ENCODE assay signal across 8 cellular contexts in genomic region chr19:50003810-50004419, GRCh38. TPM values are rescaled to one million over a fixed set of nuclear protein-coding genes. Genes with fewer than 3 reads are reported as not detected.
A peak's percentile ranks its signal among the peaks of the same experiment; 100 is the strongest.
DNase-seq lines count a peak whose midpoint lies in the region; ATAC-seq and TF ChIP-seq lines count a peak whose summit lies in the region.

No MANE protein-coding gene starts in this region.

- H3K79me2 ChIP-seq in H9 (ENCODE audit: insufficient read depth, low read length) = no peaks in the 10 kb centered on the region

- peak overlapping the region; percentile 4 for H3K18ac ChIP-seq in IMR-90 (ENCODE audit: low read depth, low read length)
- H3K18ac ChIP-seq in H9 (ENCODE audit: insufficient read length, low read depth, low read length) = no peak overlapping the region

- H3K4me2 ChIP-seq in IMR-90 (ENCODE audit: low read depth, low read length) (peak overlapping the region; percentile 49), H9 (ENCODE audit: insufficient read depth, insufficient read length, low read length) (no peak overlapping the region)

- H2BK20ac ChIP-seq in IMR-90 (ENCODE audit: low read depth, low read length) (peak overlapping the region; percentile 96), H9 (ENCODE audit: low read depth, low read length, poor library complexity, severe bottlenecking) (no peak overlapping the region)

- H3K9ac ChIP-seq in IMR-90 (ENCODE audit: low read depth, low read length) (peak overlapping the region; percentile 19; the same call in 1 of the 2 replicates), H9 (ENCODE audit: extremely low read depth, insufficient read length, low read length) (no peak overlapping the region)

- no peak overlapping the region for H3K56ac ChIP-seq in IMR-90 (ENCODE audit: extremely low read depth, insufficient read depth, low read length)
- H3K56ac ChIP-seq in H9 (ENCODE audit: insufficient read length, low read depth, low read length) = no peak overlapping the region

- H3K4me1 ChIP-seq in CD8-positive, alpha-beta memory T cell (ENCODE audit: insufficient read depth, low read length) = peaks cover 7% of the 10 kb centered on the region
- H3K4me1 ChIP-seq in IMR-90 (ENCODE audit: control insufficient read depth, insufficient read depth, low read length) = peaks cover 10% of the 10 kb centered on the region
- peaks cover 0 to 19% (median 8%) of the 10 kb centered on the region in 9 donors for H3K4me1 ChIP-seq in heart right ventricle
- peaks cover 0 to 30% (median 18%) of the 10 kb centered on the region in 4 donors for H3K4me1 ChIP-seq in stomach
- no peaks in the 10 kb centered on the region for H3K4me1 ChIP-seq in H9 (ENCODE audit: insufficient read depth, low read length)

- CTCF ChIA-PET in CD8-positive, alpha-beta memory T cell (lab: Charles Lee) = no interaction called here
- CTCF ChIA-PET in IMR-90 (lab: Yijun Ruan, JAX) = no interaction called here

- peaks cover 63% of the 10 kb centered on the region for H3K36me3 ChIP-seq in CD8-positive, alpha-beta memory T cell (ENCODE audit: insufficient read depth, low read length)
- H3K36me3 ChIP-seq in IMR-90 (ENCODE audit: control insufficient read depth, insufficient read depth, low read length) (peaks cover 73% of the 10 kb centered on the region), heart right ventricle (peaks cover 6 to 100% (median 45%) of the 10 kb centered on the region in 9 donors), stomach (peaks cover 64 to 100% (median 99%) of the 10 kb centered on the region in 4 donors)

- no peak overlapping the region for H2BK12ac ChIP-seq in H9 (ENCODE audit: insufficient read length, low read depth, low read length)

- DNase-seq in CD8-positive, alpha-beta memory T cell = no peak
- DNase-seq in IMR-90 = peak; percentile 97
- peak; percentile 11 for DNase-seq in activated T-helper 1 cell treated with anti-CD3 and anti-CD28 coated beads, Interleukin-12 subunit alpha, Interleukin-12 subunit beta, Interleukin-2, Interleukin-4 antibody, amounts not matched to agents 30 ng/mL and 10 ng/mL and 1 ng/mL, durations not matched to agents 14 hours and 24 hours and 36 hours (ENCODE audit: low spot score)
- peak in 1 of 2 donors; percentile 16 for DNase-seq in heart right ventricle
- DNase-seq in stomach = peak; percentile 34
- no peak for DNase-seq in H9
- no peak for DNase-seq in NCI-H82 (lab: John Stamatoyannopoulos, UW)
- DNase-seq in DMS79 (lab: John Stamatoyannopoulos, UW) = no peak

- H3T11ph ChIP-seq in H9 (ENCODE audit: low read length) = no peak overlapping the region

- dilution Hi-C loops in IMR-90 (cut with HindIII; ENCODE audit: low sequenced_read_pairs, unreplicated experiment) = no loop called here

- H3K4me3 ChIP-seq in CD8-positive, alpha-beta memory T cell (ENCODE audit: low read length) = no peak overlapping the region
- H3K4me3 ChIP-seq in IMR-90 (ENCODE audit: insufficient read depth, low read depth, low read length) = no peak overlapping the region
- no peak overlapping the region for H3K4me3 ChIP-seq in heart right ventricle
- no peak overlapping the region for H3K4me3 ChIP-seq in stomach

- H4K20me1 ChIP-seq in IMR-90 (ENCODE audit: insufficient read depth, low read length) (peaks cover 24% of the 10 kb centered on the region), H9 (ENCODE audit: control insufficient read depth, insufficient read depth, insufficient read length) (no peaks in the 10 kb centered on the region)

- ATAC-seq in IMR-90 (ENCODE audit: low read depth) (peak; percentile 97), heart right ventricle (peak; percentile 34 to 90 (median 65))

- no peak for TF ChIP-seq RAD21 in IMR-90 (IDR thresholded peaks at IDR 0.05; ENCODE audit: low read length)

- H4K5ac ChIP-seq in IMR-90 (ENCODE audit: low read depth, low read length) = no peak overlapping the region
- H4K5ac ChIP-seq in H9 (ENCODE audit: insufficient read length, low read depth, low read length) = no peak overlapping the region

- H3K23ac ChIP-seq in IMR-90 (ENCODE audit: low read depth, low read length) = peak overlapping the region; percentile 46; the same call in 1 of the 2 replicates
- no peak overlapping the region for H3K23ac ChIP-seq in H9 (ENCODE audit: insufficient read length, low read depth, low read length)

- H3K79me1 ChIP-seq in IMR-90 (ENCODE audit: low read depth in 1 of 2, low read length in 2 of 2) (peaks cover 12 to 57% of the 10 kb centered on the region in 2 experiments), H9 (ENCODE audit: insufficient read depth, low read depth, low read length, poor library complexity, severe bottlenecking) (no peaks in the 10 kb centered on the region)

- peak overlapping the region; percentile 83 for H4K91ac ChIP-seq in IMR-90 (ENCODE audit: insufficient read depth, low read depth, low read length)
- no peak overlapping the region for H4K91ac ChIP-seq in H9 (ENCODE audit: insufficient read length, low read depth, low read length)

- no peaks in the 10 kb centered on the region for H3K9me3 Mint-ChIP-seq in CD8-positive, alpha-beta memory T cell
- H3K9me3 Mint-ChIP-seq in activated T-helper 1 cell treated with anti-CD3 and anti-CD28 coated beads, Interleukin-12 subunit alpha, Interleukin-12 subunit beta, Interleukin-2, Interleukin-4 antibody, amounts not matched to agents 30 ng/mL and 10 ng/mL and 1 ng/mL, durations not matched to agents 14 hours and 24 hours and 36 hours = no peaks in the 10 kb centered on the region
- H3K9me3 Mint-ChIP-seq in H9 = no peaks in the 10 kb centered on the region

- H3K9me3 ChIP-seq in CD8-positive, alpha-beta memory T cell (ENCODE audit: low read length) = no peaks in the 10 kb centered on the region
- H3K9me3 ChIP-seq in IMR-90 (ENCODE audit: control insufficient read depth, insufficient read depth, low read length) (no peaks in the 10 kb centered on the region), heart right ventricle (no peaks in the 10 kb centered on the region), stomach (no peaks in the 10 kb centered on the region), H9 (ENCODE audit: control insufficient read depth, low read depth, low read length) (no peaks in the 10 kb centered on the region)

- peak overlapping the region; percentile 95 for H3K14ac ChIP-seq in IMR-90 (replicated peaks; ENCODE audit: low read depth, low read length)
- H3K14ac ChIP-seq in H9 (ENCODE audit: insufficient read depth, low read length) = no peak overlapping the region

- H3K27ac Mint-ChIP-seq in CD8-positive, alpha-beta memory T cell = peak overlapping the region in 4 of 8 donors; percentile 52 to 82 (median 76)
- H3K27ac Mint-ChIP-seq in activated T-helper 1 cell treated with anti-CD3 and anti-CD28 coated beads, Interleukin-12 subunit alpha, Interleukin-12 subunit beta, Interleukin-2, Interleukin-4 antibody, amounts not matched to agents 30 ng/mL and 10 ng/mL and 1 ng/mL, durations not matched to agents 14 hours and 24 hours and 36 hours = peak overlapping the region; percentile 62
- H3K27ac Mint-ChIP-seq in H9 = no peak overlapping the region

- H2AFZ ChIP-seq in IMR-90 (replicated peaks; ENCODE audit: low read length, poor library complexity) = peak overlapping the region; percentile 80
- no peak overlapping the region for H2AFZ ChIP-seq in H9 (ENCODE audit: low read length)

- H3K36me3 Mint-ChIP-seq in CD8-positive, alpha-beta memory T cell = peaks cover 0 to 92% (median 17%) of the 10 kb centered on the region in 3 donors
- H3K36me3 Mint-ChIP-seq in activated T-helper 1 cell treated with anti-CD3 and anti-CD28 coated beads, Interleukin-12 subunit alpha, Interleukin-12 subunit beta, Interleukin-2, Interleukin-4 antibody, amounts not matched to agents 30 ng/mL and 10 ng/mL and 1 ng/mL, durations not matched to agents 14 hours and 24 hours and 36 hours (ENCODE audit: low read depth) = peaks cover 63% of the 10 kb centered on the region
- H3K36me3 Mint-ChIP-seq in H9 (ENCODE audit: insufficient read depth in 1 of 3, low read depth in 3 of 3) = peaks cover 10 to 42% (median 37%) of the 10 kb centered on the region in 3 experiments

- peak overlapping the region; percentile 9 for H3K27ac ChIP-seq in CD8-positive, alpha-beta memory T cell (ENCODE audit: low read depth, low read length)
- peak overlapping the region; percentile 80 for H3K27ac ChIP-seq in IMR-90 (ENCODE audit: insufficient read depth, low read length)
- peak overlapping the region in 4 of 10 donors; percentile 3 to 51 (median 26) for H3K27ac ChIP-seq in heart right ventricle
- H3K27ac ChIP-seq in stomach = peak overlapping the region in 4 of 5 donors; percentile 48 to 76 (median 70)
- H3K27ac ChIP-seq in H9 (ENCODE audit: insufficient read length, low read depth, low read length) = no peak overlapping the region

- no peak for TF ChIP-seq CTCF in IMR-90 (conservative IDR thresholded peaks at IDR 0.05; ENCODE audit: low read depth, low read length)
- no peak for TF ChIP-seq CTCF in heart right ventricle (IDR thresholded peaks at IDR 0.05)
- TF ChIP-seq CTCF in stomach (IDR thresholded peaks at IDR 0.05) = no peak
- TF ChIP-seq CTCF in H9 (conservative IDR thresholded peaks at IDR 0.05) = no peak

- peak overlapping the region; percentile 96 for H2AK9ac ChIP-seq in IMR-90 (replicated peaks; ENCODE audit: low read depth, low read length, poor library complexity)

- no peak for TF ChIP-seq EP300 in stomach (IDR thresholded peaks at IDR 0.05)

- H2AK5ac ChIP-seq in IMR-90 (ENCODE audit: low read depth, low read length) (peak overlapping the region; percentile 99), H9 (ENCODE audit: insufficient read length, low read length) (no peak overlapping the region)

- POLR2A ChIA-PET in CD8-positive, alpha-beta memory T cell (lab: Charles Lee) = no interaction called here
- POLR2A ChIA-PET in IMR-90 (lab: Charles Lee; ENCODE audit: unreplicated experiment) = no interaction called here

- BruUV-seq in IMR-90 (replicated peaks; lab: Mats Ljungman, UMichigan) = no TSS peak

- H3K4me3 Mint-ChIP-seq in CD8-positive, alpha-beta memory T cell = peak overlapping the region in 5 of 7 donors; percentile 29 to 90 (median 66)
- H3K4me3 Mint-ChIP-seq in activated T-helper 1 cell treated with anti-CD3 and anti-CD28 coated beads, Interleukin-12 subunit alpha, Interleukin-12 subunit beta, Interleukin-2, Interleukin-4 antibody, amounts not matched to agents 30 ng/mL and 10 ng/mL and 1 ng/mL, durations not matched to agents 14 hours and 24 hours and 36 hours = peak overlapping the region; percentile 15
- H3K4me3 Mint-ChIP-seq in H9 = no peak overlapping the region

- H2BK15ac ChIP-seq in IMR-90 (ENCODE audit: low read depth, low read length) = peak overlapping the region; percentile 99; the same call in 2 of the 3 replicates
- no peak overlapping the region for H2BK15ac ChIP-seq in H9 (ENCODE audit: low read depth, low read length)

- H2BK120ac ChIP-seq in IMR-90 (ENCODE audit: low read depth, low read length) (peak overlapping the region; percentile 96), H9 (ENCODE audit: low read depth, low read length, poor library complexity, severe bottlenecking) (no peak overlapping the region)

- WGBS in IMR-90 (ENCODE audit: extremely low coverage in 2 of 2, insufficient read length in 1 of 2), 2 experiments = 93% methylated on average over 3 of the region's 11 CpGs; no CpG with 5 or more reads in 1 of the 2 experiments
- 82 to 84% methylated on average over 11 of the region's 11 CpGs for WGBS in heart right ventricle, 2 donors
- WGBS in stomach, 5 donors = 69 to 79% (median 75%) methylated on average over 11 of the region's 11 CpGs
- no CpG with 5 or more reads among the region's 11 CpGs for WGBS in H9 (ENCODE audit: extremely low coverage, insufficient read length, low lambda C conversion rate)

- in situ Hi-C loops in IMR-90 (cut with MboI; ENCODE audit: low sequenced_read_pairs) = no loop called here

- TF ChIP-seq POLR2A in IMR-90 (IDR thresholded peaks at IDR 0.05; ENCODE audit: low read depth, low read length) (no peak), stomach (IDR thresholded peaks at IDR 0.05) (no peak)

- intact Hi-C loops in IMR-90 (cut with micrococcal nuclease) = no loop called here
- intact Hi-C loops in activated T-helper 1 cell treated with anti-CD3 and anti-CD28 coated beads, Interleukin-12 subunit alpha, Interleukin-12 subunit beta, Interleukin-2, Interleukin-4 antibody, amounts not matched to agents 30 ng/mL and 10 ng/mL and 1 ng/mL, durations not matched to agents 14 hours and 24 hours and 36 hours (cut with micrococcal nuclease) = loop anchor here (1.0 kb wide), 2 partner anchors 21 to 74 kb away; partner anchors contain the start of gene VRK3
- intact Hi-C loops in heart right ventricle (cut with DNase I) = no loop called here
- intact Hi-C loops in stomach (cut with DNase I; ENCODE audit: low total_unique reads) = no loop called here

- H3K23me2 ChIP-seq in H9 (ENCODE audit: insufficient read length, low read depth, low read length, poor library complexity, severe bottlenecking) = no peaks in the 10 kb centered on the region

- H3K27me3 Mint-ChIP-seq in CD8-positive, alpha-beta memory T cell = no peaks in the 10 kb centered on the region
- no peaks in the 10 kb centered on the region for H3K27me3 Mint-ChIP-seq in activated T-helper 1 cell treated with anti-CD3 and anti-CD28 coated beads, Interleukin-12 subunit alpha, Interleukin-12 subunit beta, Interleukin-2, Interleukin-4 antibody, amounts not matched to agents 30 ng/mL and 10 ng/mL and 1 ng/mL, durations not matched to agents 14 hours and 24 hours and 36 hours (ENCODE audit: insufficient read depth)
- H3K27me3 Mint-ChIP-seq in H9 (ENCODE audit: low read depth) = no peaks in the 10 kb centered on the region

- H3K27me3 ChIP-seq in CD8-positive, alpha-beta memory T cell (ENCODE audit: insufficient read depth, low read length, poor library complexity, severe bottlenecking) = no peaks in the 10 kb centered on the region
- H3K27me3 ChIP-seq in IMR-90 (ENCODE audit: control insufficient read depth, insufficient read depth, low read length) = no peaks in the 10 kb centered on the region
- H3K27me3 ChIP-seq in heart right ventricle = no peaks in the 10 kb centered on the region
- no peaks in the 10 kb centered on the region for H3K27me3 ChIP-seq in stomach
- no peaks in the 10 kb centered on the region for H3K27me3 ChIP-seq in H9 (ENCODE audit: insufficient read depth, low read length)

- peaks cover 16 to 26% (median 18%) of the 10 kb centered on the region in 3 donors for H3K4me1 Mint-ChIP-seq in CD8-positive, alpha-beta memory T cell
- peaks cover 33% of the 10 kb centered on the region for H3K4me1 Mint-ChIP-seq in activated T-helper 1 cell treated with anti-CD3 and anti-CD28 coated beads, Interleukin-12 subunit alpha, Interleukin-12 subunit beta, Interleukin-2, Interleukin-4 antibody, amounts not matched to agents 30 ng/mL and 10 ng/mL and 1 ng/mL, durations not matched to agents 14 hours and 24 hours and 36 hours (ENCODE audit: low read depth)
- no peaks in the 10 kb centered on the region for H3K4me1 Mint-ChIP-seq in H9

- H3K4ac ChIP-seq in IMR-90 (ENCODE audit: low read depth, low read length) (peak overlapping the region; percentile 98), H9 (ENCODE audit: low read depth, low read length) (no peak overlapping the region)

- H4K8ac ChIP-seq in IMR-90 (ENCODE audit: low read depth in 2 of 2, low read length in 2 of 2) (peak overlapping the region in 1 of 2 experiments; percentile 61; a peak in 2 of 4 replicates), H9 (replicated peaks; ENCODE audit: insufficient read length, low read depth, low read length) (no peak overlapping the region)

- peaks cover 22% of the 10 kb centered on the region for H3K9me1 ChIP-seq in IMR-90 (ENCODE audit: insufficient read depth, low read length)

- H2BK5ac ChIP-seq in IMR-90 (ENCODE audit: low read depth, low read length, poor library complexity, severe bottlenecking) = peak overlapping the region; percentile 61
- H2BK5ac ChIP-seq in H9 (ENCODE audit: insufficient read length, low read length) = no peak overlapping the region

RNA-seq across cellular contexts. Expression of gene VRK3, which starts 21.3 kb away (rescaled TPM):
- total RNA-seq in CD8-positive, alpha-beta memory T cell = 10 to 100 TPM; 62.4 to 66.5 TPM
- 92.7 TPM for polyA plus RNA-seq in CD8-positive, alpha-beta memory T cell
- 20.6 and 28.7 TPM in 2 replicates for total RNA-seq in IMR-90 (2012; rRNA removed)
- polyA plus RNA-seq in IMR-90 (2012; rRNA removed) = 27.9 and 35.8 TPM in 2 replicates
- polyA plus RNA-seq in IMR-90 (2012; cell fraction: cytosol; rRNA removed) = 25.1 and 26.2 TPM in 2 replicates
- polyA plus RNA-seq in IMR-90 (2012; cell fraction: nucleus; rRNA removed; ENCODE audit: low replicate concordance) = 35.4 and 41.3 TPM in 2 replicates
- total RNA-seq in activated T-helper 1 cell treated with anti-CD3 and anti-CD28 coated beads, Interleukin-12 subunit alpha, Interleukin-12 subunit beta, Interleukin-2, Interleukin-4 antibody, amounts not matched to agents 30 ng/mL and 10 ng/mL and 1 ng/mL, durations not matched to agents 14 hours and 24 hours and 36 hours = 66.7 and 69.4 TPM in 2 replicates
- 10 to 100 TPM; 15.1 to 34.9 (median 24.8) TPM for total RNA-seq in heart right ventricle
- polyA plus RNA-seq in heart right ventricle = 10 to 100 TPM; 16.3 to 23.0 TPM
- total RNA-seq in stomach = 10 to 100 TPM in 4 of 5 donors, 1 to 10 TPM in 1; 3.5 to 39.7 (median 24.5) TPM
- polyA plus RNA-seq in stomach = 10 to 100 TPM; 16.1 to 34.1 (median 18.7) TPM
- total RNA-seq in H9 (2021) = 33.5 and 34.8 TPM in 2 replicates

RNA-seq across cellular contexts. Expression of gene ZNF473, which starts 21.9 kb away (rescaled TPM):
- 1 to 10 TPM; 8.5 to 9.8 TPM for total RNA-seq in CD8-positive, alpha-beta memory T cell
- 4.5 TPM for polyA plus RNA-seq in CD8-positive, alpha-beta memory T cell
- total RNA-seq in IMR-90 (2012; rRNA removed) (10.8 and 13.3 TPM in 2 replicates), heart right ventricle (1 to 10 TPM; 1.8 to 4.2 (median 3.3) TPM), stomach (10 to 100 TPM in 3 of 5 donors, 1 to 10 TPM in 1, under 1 TPM in 1; 0.58 to 28.0 (median 12.1) TPM), H9 (2021) (18.9 and 19.0 TPM in 2 replicates)
- polyA plus RNA-seq in IMR-90 (2012; rRNA removed) (3.6 and 4.5 TPM in 2 replicates), heart right ventricle (1 to 10 TPM; 1.5 to 1.8 TPM), stomach (1 to 10 TPM; 1.7 to 2.6 (median 2.0) TPM)
- polyA plus RNA-seq in IMR-90 (2012; cell fraction: cytosol; rRNA removed) = 1.2 and 1.9 TPM in 2 replicates
- 5.0 and 6.3 TPM in 2 replicates for polyA plus RNA-seq in IMR-90 (2012; cell fraction: nucleus; rRNA removed; ENCODE audit: low replicate concordance)
- 10.1 and 11.8 TPM in 2 replicates for total RNA-seq in activated T-helper 1 cell treated with anti-CD3 and anti-CD28 coated beads, Interleukin-12 subunit alpha, Interleukin-12 subunit beta, Interleukin-2, Interleukin-4 antibody, amounts not matched to agents 30 ng/mL and 10 ng/mL and 1 ng/mL, durations not matched to agents 14 hours and 24 hours and 36 hours

RNA-seq across cellular contexts. Expression of gene SIGLEC11, which starts 42.9 kb away (rescaled TPM):
- not detected for total RNA-seq in CD8-positive, alpha-beta memory T cell
- not detected for polyA plus RNA-seq in CD8-positive, alpha-beta memory T cell
- total RNA-seq in IMR-90 (2012; rRNA removed) (not detected in 2 replicates), heart right ventricle (1 to 10 TPM in 1 of 10 donors, under 1 TPM in 8, not detected in 1; 0.11 to 1.1 (median 0.42) TPM), stomach (100 to 1,000 TPM in 1 of 5 donors, 10 to 100 TPM in 3, under 1 TPM in 1; 0.29 to 103 (median 35.1) TPM), H9 (2021) (not detected in 2 replicates)
- polyA plus RNA-seq in IMR-90 (2012; rRNA removed) (not detected in 2 replicates), heart right ventricle (1 to 10 TPM in 1 of 2 donors, under 1 TPM in 1; 0.20 to 1.7 TPM), stomach (10 to 100 TPM in 2 of 3 donors, 1 to 10 TPM in 1; 5.8 to 41.0 (median 34.2) TPM)
- polyA plus RNA-seq in IMR-90 (2012; cell fraction: cytosol; rRNA removed) = not detected in 2 replicates
- not detected in 2 replicates for polyA plus RNA-seq in IMR-90 (2012; cell fraction: nucleus; rRNA removed; ENCODE audit: low replicate concordance)
- not detected in 2 replicates for total RNA-seq in activated T-helper 1 cell treated with anti-CD3 and anti-CD28 coated beads, Interleukin-12 subunit alpha, Interleukin-12 subunit beta, Interleukin-2, Interleukin-4 antibody, amounts not matched to agents 30 ng/mL and 10 ng/mL and 1 ng/mL, durations not matched to agents 14 hours and 24 hours and 36 hours

Comparison
In these comparisons a context has a peak if more than half of its experiments do, and no peak if none do; other contexts are left out.
1. DNase-seq: peak in IMR-90 (single experiment), activated T-helper 1 cell treated with anti-CD3 and anti-CD28 coated beads, Interleukin-12 subunit alpha, Interleukin-12 subunit beta, Interleukin-2, Interleukin-4 antibody, amounts not matched to agents 30 ng/mL and 10 ng/mL and 1 ng/mL, durations not matched to agents 14 hours and 24 hours and 36 hours (single experiment) and stomach (single experiment); none in CD8-positive, alpha-beta memory T cell (0 of 5), H9 (single experiment), NCI-H82 (single experiment) and DMS79 (single experiment).
2. H3K4me3 Mint-ChIP-seq: peak in CD8-positive, alpha-beta memory T cell (5 of 7) and activated T-helper 1 cell treated with anti-CD3 and anti-CD28 coated beads, Interleukin-12 subunit alpha, Interleukin-12 subunit beta, Interleukin-2, Interleukin-4 antibody, amounts not matched to agents 30 ng/mL and 10 ng/mL and 1 ng/mL, durations not matched to agents 14 hours and 24 hours and 36 hours (single experiment); none in H9 (0 of 2).